18 cellular contexts compared by ENCODE assay signal in genomic region chr3:58205981-58206380, GRCh38. TPM values are rescaled to one million over a fixed set of nuclear protein-coding genes. Genes with fewer than 3 reads are reported as not detected.
DNase-seq lines count a peak whose midpoint lies in the region; ATAC-seq, FAIRE-seq and TF ChIP-seq lines count a peak whose summit lies in the region.
"Had no signal": no experiment of that assay in that cellular context is flagged by ENCODE, and none has a peak within 500 bp of the region (broad histone marks: within the 10 kb centered on the region; RNA-seq: fewer than 3 reads in every experiment).

No MANE protein-coding gene starts in this region.

- POLR2A ChIA-PET in PC-3 (lab: Charles Lee; ENCODE audit: unreplicated experiment) (no interaction called here), activated B cell treated with CpG ODN at 0.5 μM for 24 hours (lab: Charles Lee) (interaction anchor here (0.8 to 11.9 kb wide), 3 partner anchors 9 to 29 kb away, joined by 3 to 286 read pairs (median 6); no protein-coding TSS in a partner anchor)

- H3K9me2 ChIP-seq in PC-3 (replicated peaks; ENCODE audit: low read length), result no peaks in the 10 kb centered on the region

- H3K27me3 ChIP-seq in PC-3 (ENCODE audit: low read length) (no peaks in the 10 kb centered on the region), esophagus squamous epithelium (no peaks in the 10 kb centered on the region), pancreas (no peaks in the 10 kb centered on the region)

- H3K4me3 Mint-ChIP-seq in activated B cell treated with CpG ODN at 0.5 μM for 24 hours, result no peak overlapping the region
- H3K4me3 Mint-ChIP-seq: CD4-positive, alpha-beta memory T cell had no signal

- no peaks in the 10 kb centered on the region for H3F3A ChIP-seq in PC-3 (ENCODE audit: low read length, unreplicated experiment)

- H3K27ac ChIP-seq in PC-3 (ENCODE audit: low read length), result peak overlapping the region; percentile 93
- peak overlapping the region; percentile 36 to 73 (median 46) for H3K27ac ChIP-seq in esophagus squamous epithelium
- H3K27ac ChIP-seq in pancreas, result no peak overlapping the region

- no peaks in the 10 kb centered on the region for H3K9me3 Mint-ChIP-seq in activated B cell treated with CpG ODN at 0.5 μM for 24 hours

- 72 to 81% methylated on average over 4 of the region's 4 CpGs for WGBS in esophagus squamous epithelium, 2 donors
- WGBS in pancreas, 2 donors, result 34 to 44% methylated on average over 4 of the region's 4 CpGs
- 77 to 79% methylated on average over 4 of the region's 4 CpGs for WGBS in lower leg skin, 2 donors

- no peak for FAIRE-seq in pancreas (lab: Jason Lieb, UNC)
- FAIRE-seq: GM19239, H1, RCC 7860 had no signal

- peak overlapping the region; percentile 74 for H3K9ac ChIP-seq in PC-3 (ENCODE audit: low read length)

- H3K4me1 ChIP-seq in PC-3 (ENCODE audit: insufficient read depth, low read length) (peaks cover 23% of the 10 kb centered on the region), esophagus squamous epithelium (peaks cover 10 to 47% (median 15%) of the 10 kb centered on the region in 3 donors), pancreas (peaks cover 0 to 3% (median 0%) of the 10 kb centered on the region in 3 donors)

- H3K36me3 ChIP-seq in PC-3 (ENCODE audit: low read depth, low read length) (no peaks in the 10 kb centered on the region), esophagus squamous epithelium (no peaks in the 10 kb centered on the region), pancreas (no peaks in the 10 kb centered on the region)

- TF ChIP-seq CTCF in PC-3 (conservative IDR thresholded peaks at IDR 0.05; ENCODE audit: low read depth, low read length), result no peak
- no peak for TF ChIP-seq CTCF in activated B cell treated with CpG ODN at 0.5 μM for 24 hours (IDR thresholded peaks at IDR 0.05)
- TF ChIP-seq CTCF in esophagus squamous epithelium (IDR thresholded peaks at IDR 0.05), result no peak
- no peak for TF ChIP-seq CTCF in pancreas (IDR thresholded peaks at IDR 0.05)
- TF ChIP-seq CTCF in lower leg skin (IDR thresholded peaks at IDR 0.05), result no peak

- H2AFZ ChIP-seq in PC-3 (ENCODE audit: low read length), result 0 out of 2 replicates have a peak overlapping the region, but pooled peaks have one; percentile 46

- no peak for ATAC-seq in PC-3
- no peak for ATAC-seq in activated B cell treated with CpG ODN at 0.5 μM for 24 hours (ENCODE audit: low read depth)
- peak; percentile 54 to 89 (median 78) for ATAC-seq in pancreas
- ATAC-seq in HG03571 (IDR thresholded peaks at IDR 0.05; ENCODE audit: unreplicated experiment), result no peak

- TF ChIP-seq POLR2A in esophagus squamous epithelium (IDR thresholded peaks at IDR 0.05), result no peak
- no peak for TF ChIP-seq POLR2A in lower leg skin (IDR thresholded peaks at IDR 0.05)

- H3K4me2 ChIP-seq in PC-3 (ENCODE audit: low read length), result peak overlapping the region; percentile 66

- H3K27me3 Mint-ChIP-seq in activated B cell treated with CpG ODN at 0.5 μM for 24 hours, result no peaks in the 10 kb centered on the region

- no TSS peak for BruUV-seq in PC-3 (replicated peaks; lab: Mats Ljungman, UMichigan)

- H3K79me2 ChIP-seq in PC-3 (ENCODE audit: low read length), result no peaks in the 10 kb centered on the region

- H3K36me3 Mint-ChIP-seq in activated B cell treated with CpG ODN at 0.5 μM for 24 hours (ENCODE audit: low read depth), result no peaks in the 10 kb centered on the region

- no peaks in the 10 kb centered on the region for H4K20me1 ChIP-seq in PC-3 (ENCODE audit: low read length)

- H3K4me3 ChIP-seq in PC-3 (ENCODE audit: low read length), result no peak overlapping the region
- H3K4me3 ChIP-seq in esophagus squamous epithelium, result no peak overlapping the region
- H3K4me3 ChIP-seq in pancreas, result no peak overlapping the region
- H3K4me3 ChIP-seq in lower leg skin (ENCODE audit: low read depth, poor library complexity, severe bottlenecking), result no peak overlapping the region

- intact Hi-C loops in PC-3 (cut with micrococcal nuclease) (no loop called here), activated B cell treated with CpG ODN at 0.5 μM for 24 hours (cut with micrococcal nuclease) (no loop called here), esophagus squamous epithelium (cut with DNase I) (no loop called here), pancreas (cut with DNase I) (no loop called here), lower leg skin (cut with DNase I; ENCODE audit: low total_unique reads) (no loop called here)

- CTCF ChIA-PET in PC-3 (lab: Charles Lee), result no interaction called here
- CTCF ChIA-PET in activated B cell treated with CpG ODN at 0.5 μM for 24 hours (lab: Charles Lee), result interaction anchor here (1.5 kb wide), 1 partner anchor 94 kb away, joined by 3 read pairs; no protein-coding TSS in a partner anchor

- peak overlapping the region; percentile 36 for H3K27ac Mint-ChIP-seq in activated B cell treated with CpG ODN at 0.5 μM for 24 hours
- H3K27ac Mint-ChIP-seq: CD4-positive, alpha-beta memory T cell had no signal

- H3K4me1 Mint-ChIP-seq in activated B cell treated with CpG ODN at 0.5 μM for 24 hours, result peaks cover 44% of the 10 kb centered on the region

- no peaks in the 10 kb centered on the region for H3K9me3 ChIP-seq in PC-3 (ENCODE audit: low read length)
- H3K9me3 ChIP-seq in esophagus squamous epithelium, result no peaks in the 10 kb centered on the region
- no peaks in the 10 kb centered on the region for H3K9me3 ChIP-seq in pancreas

- no peak for DNase-seq in PC-3
- DNase-seq in activated B cell treated with CpG ODN at 0.5 μM for 24 hours, result no peak
- no peak for DNase-seq in esophagus squamous epithelium (lab: John Stamatoyannopoulos, UW)
- peak in 1 of 6 donors; percentile 19 for DNase-seq in pancreas
- DNase-seq in lower leg skin (ENCODE audit: low spot score in 2 of 2), result no peak
- no peak for DNase-seq in activated CD4-positive, alpha-beta T cell treated with anti-CD3 and anti-CD28 coated beads for 4 hours
- DNase-seq: CD4-positive, alpha-beta memory T cell; KBM-7; NCI-H1417 treated with DMSO at 0.1 percent for 48 hours; NCI-H2029 treated with DMSO at 0.1 percent for 48 hours; NCI-H510A; SHP77 treated with DMSO at 0.1 percent for 48 hours had no signal

RNA-seq across cellular contexts. Expression of gene DNASE1L3, which starts 4.8 kb away (rescaled TPM):
- total RNA-seq in PC-3 (2014; rRNA removed) (0.36 and 0.63 TPM in 2 replicates), activated B cell treated with CpG ODN at 0.5 μM for 24 hours (7.2 and 8.1 TPM in 2 replicates), esophagus squamous epithelium (10 to 100 TPM in 3 of 4 donors, 1 to 10 TPM in 1; 8.3 to 15.3 (median 11.9) TPM), pancreas (under 1 TPM in 4 of 6 donors, not detected in 2; 0.20 to 0.37 (median 0.28) TPM), lower leg skin (1 to 10 TPM in 3 of 4 donors, under 1 TPM in 1; 0.76 to 8.1 (median 3.1) TPM)
- polyA plus RNA-seq in pancreas, result under 1 TPM; 0.38 to 0.49 TPM
- total RNA-seq: Calu3; CD4-positive, alpha-beta memory T cell; H1 had no signal
- polyA plus RNA-seq: BJ; CD4-positive, alpha-beta memory T cell; H1 had no signal

RNA-seq across cellular contexts. Expression of gene ABHD6, which starts 31.6 kb away (rescaled TPM):
- total RNA-seq in PC-3 (2014; rRNA removed), result 11.6 and 13.4 TPM in 2 replicates
- 37.1 and 48.7 TPM in 2 replicates for total RNA-seq in activated B cell treated with CpG ODN at 0.5 μM for 24 hours
- 10 to 100 TPM in 1 of 4 donors, 1 to 10 TPM in 3; 5.8 to 16.5 (median 8.9) TPM for total RNA-seq in esophagus squamous epithelium
- total RNA-seq in pancreas, result 1 to 10 TPM in 4 of 6 donors, under 1 TPM in 2; 0.69 to 4.6 (median 2.0) TPM
- polyA plus RNA-seq in pancreas, result 1 to 10 TPM; 2.1 to 5.5 TPM
- 10 to 100 TPM; 36.5 to 69.7 (median 51.1) TPM for total RNA-seq in lower leg skin

Comparison
In these comparisons a context has a peak if more than half of its experiments do, and no peak if none do; other contexts are left out.
1. ATAC-seq: peak in pancreas (4 of 4); none in PC-3 (single experiment), activated B cell treated with CpG ODN at 0.5 μM for 24 hours (single experiment) and HG03571 (single experiment).
2. H3K27ac ChIP-seq: peak in PC-3 (single experiment) and esophagus squamous epithelium (4 of 4); none in pancreas (0 of 4).